Comparison of ENCODE assay signal across 1 cellular context in genomic region chr1:228081578-228082259, GRCh38.
TF ChIP-seq lines count a peak whose summit lies in the region.

No MANE protein-coding gene starts in this region.

TF ChIP-seq in HepG2, 621 proteins besides CTCF, POLR2A, EP300 and RAD21 (continued from another document):
- TF ChIP-seq ZBTB26 (CRISPR knock-in tag; IDR thresholded peaks at IDR 0.05; ENCODE audit: borderline replicate concordance) = no peak
- TF ChIP-seq CHD4 (IDR thresholded peaks at IDR 0.05; ENCODE audit: borderline replicate concordance, low read length) = 0 out of 2 replicates have a peak, but pooled peaks have one; percentile 32
- TF ChIP-seq ZFY (CRISPR knock-in tag; IDR thresholded peaks at IDR 0.05) = peak; percentile 58; the same call in 1 of the 2 replicates
- TF ChIP-seq ZNF333 (CRISPR knock-in tag; IDR thresholded peaks at IDR 0.05; ENCODE audit: borderline replicate concordance) = no peak; the same call in 1 of the 2 replicates
- no peak for TF ChIP-seq ZNF772 (CRISPR knock-in tag; IDR thresholded peaks at IDR 0.05)
- no peak for TF ChIP-seq GABPB1 (CRISPR knock-in tag; IDR thresholded peaks at IDR 0.05)
- TF ChIP-seq NR2F1 (CRISPR knock-in tag; IDR thresholded peaks at IDR 0.05) = no peak
- TF ChIP-seq ZBTB43 (CRISPR knock-in tag; conservative IDR thresholded peaks at IDR 0.05) = no peak
- no peak for TF ChIP-seq GPBP1L1 (CRISPR knock-in tag; IDR thresholded peaks at IDR 0.05)
- TF ChIP-seq FOXP1 (IDR thresholded peaks at IDR 0.05) = no peak
- TF ChIP-seq FOXP1 (CRISPR knock-in tag; IDR thresholded peaks at IDR 0.05) = no peak
- no peak for TF ChIP-seq ZNF563 (CRISPR knock-in tag; IDR thresholded peaks at IDR 0.05)
- TF ChIP-seq ZNF12 (CRISPR knock-in tag; IDR thresholded peaks at IDR 0.05) = 0 out of 2 replicates have a peak, but pooled peaks have one; percentile 13
- no peak for TF ChIP-seq SNAPC5 (CRISPR knock-in tag; IDR thresholded peaks at IDR 0.05; ENCODE audit: borderline replicate concordance)
- TF ChIP-seq ADNP (CRISPR knock-in tag; IDR thresholded peaks at IDR 0.05) = no peak
- TF ChIP-seq HMGXB4 (CRISPR knock-in tag; IDR thresholded peaks at IDR 0.05; ENCODE audit: borderline replicate concordance in 1 of 2, low read depth in 1 of 2) = 0 out of 4 replicates have a peak, but pooled peaks of 1 of the 2 experiments have one; percentile 47
- TF ChIP-seq ZNF782 (CRISPR knock-in tag; IDR thresholded peaks at IDR 0.05; ENCODE audit: borderline replicate concordance) = no peak
- peak; percentile 92; the same call in 1 of the 2 replicates for TF ChIP-seq KIAA2018 (CRISPR knock-in tag; IDR thresholded peaks at IDR 0.05; ENCODE audit: borderline replicate concordance)
- no peak for TF ChIP-seq ZNF331 (CRISPR knock-in tag; IDR thresholded peaks at IDR 0.05)
- peak; percentile 19; the same call in 1 of the 2 replicates for TF ChIP-seq ZNF616 (CRISPR knock-in tag; IDR thresholded peaks at IDR 0.05; ENCODE audit: low read depth)
- no peak for TF ChIP-seq RFXANK (CRISPR knock-in tag; IDR thresholded peaks at IDR 0.05)
- no peak for TF ChIP-seq CSRNP2 (CRISPR knock-in tag; conservative IDR thresholded peaks at IDR 0.05; ENCODE audit: low read depth)
